ENCODE assay signal across 33 cellular contexts in genomic region chr6:46563924-46564323, GRCh38.
"Had no signal": no experiment of that assay in that cellular context is flagged by ENCODE, and none has a peak within 500 bp of the region (broad histone marks: within the 10 kb centered on the region; RNA-seq: fewer than 3 reads in every experiment).

No MANE protein-coding gene starts in this region.

- DNase-seq: Karpas-422, Kasumi-1, MG63, MM.1S, MV-4-11, NCI-H1048, NCI-H1092, NCI-H1092 treated with DMSO at 0.1 percent for 48 hours, NCI-H1105, NCI-H1105 treated with DMSO at 0.1 percent for 48 hours, NCI-H1417, NCI-H1417 treated with DMSO at 0.1 percent for 48 hours, NCI-H1436, NCI-H1436 treated with DMSO at 0.1 percent for 48 hours, NCI-H146, NCI-H1694, NCI-H1694 treated with DMSO at 0.1 percent for 48 hours, NCI-H187, NCI-H187 treated with DMSO at 0.1 percent for 48 hours, NCI-H1930, NCI-H2029, NCI-H2029 treated with DMSO at 0.1 percent for 48 hours, NCI-H2081, NCI-H2081 treated with DMSO at 0.1 percent for 48 hours, NCI-H2107, NCI-H2171, NCI-H2171 treated with DMSO at 0.1 percent for 48 hours, NCI-H2227 treated with DMSO at 0.1 percent for 48 hours, NCI-H226, NCI-H345, NCI-H446, NCI-H446 treated with DMSO at 0.1 percent for 48 hours, NCI-H510A had no signal
